ENCODE assay signal across 9 cellular contexts in genomic region chr11:46295996-46296519, GRCh38. TPM values are rescaled to one million over a fixed set of nuclear protein-coding genes. Genes with fewer than 3 reads are reported as not detected.
A peak's percentile ranks its signal among the peaks of the same experiment; 100 is the strongest.
DNase-seq lines count a peak whose midpoint lies in the region; ATAC-seq, FAIRE-seq and TF ChIP-seq lines count a peak whose summit lies in the region.
"Had no signal": no experiment of that assay in that cellular context is flagged by ENCODE, and none has a peak within 500 bp of the region (broad histone marks: within the 10 kb centered on the region; RNA-seq: fewer than 3 reads in every experiment).

No MANE protein-coding gene starts in this region.

- H3K4me3 ChIP-seq in GM12878 (peak overlapping the region; percentile 54; the same call in 1 of the 2 replicates), left lung (peak overlapping the region; percentile 40 to 48), suprapubic skin (peak overlapping the region; percentile 49)

- no peak overlapping the region for H3K9ac ChIP-seq in GM12878 (ENCODE audit: control insufficient read depth, insufficient read depth, low read length)

- no peaks in the 10 kb centered on the region for H4K20me1 ChIP-seq in GM12878 (ENCODE audit: control insufficient read depth, insufficient read depth)

- WGBS in GM12878 (ENCODE audit: insufficient coverage, insufficient replicate concordance, low lambda C conversion rate, missing lambda C conversion rate), result 36% methylated on average over 21 of the region's 21 CpGs
- 9% methylated on average over 21 of the region's 21 CpGs for WGBS in suprapubic skin

- TF ChIP-seq CTCF in GM12878 (IDR thresholded peaks at IDR 0.05 in 2 of 3, conservative IDR thresholded peaks at IDR 0.05 in 1 of 3; ENCODE audit: control insufficient read depth in 2 of 3, extremely low read depth in 1 of 3, insufficient read depth in 1 of 3, low read depth in 3 of 3, low read length in 3 of 3) (no peak), left lung (IDR thresholded peaks at IDR 0.05) (no peak), suprapubic skin (IDR thresholded peaks at IDR 0.05) (no peak)

- no peaks in the 10 kb centered on the region for H3K9me3 Mint-ChIP-seq in T-helper 2 cell treated with Interferon-gamma antibody and Interleukin-4, amounts not matched to agents 5 μg/mL and 100 μg/mL, for 36 hours

- no peaks in the 10 kb centered on the region; a peak in 2 of 4 replicates for H3K27me3 ChIP-seq in GM12878 (replicated peaks in 1 of 2; ENCODE audit: control insufficient read depth in 2 of 2, insufficient read depth in 2 of 2, low read length in 1 of 2)
- H3K27me3 ChIP-seq in left lung, result peaks cover 0 to 33% of the 10 kb centered on the region in 2 donors
- peaks cover 5% of the 10 kb centered on the region for H3K27me3 ChIP-seq in suprapubic skin

- no peak overlapping the region for H3K27ac Mint-ChIP-seq in T-helper 2 cell treated with Interferon-gamma antibody and Interleukin-4, amounts not matched to agents 5 μg/mL and 100 μg/mL, for 36 hours

- POLR2A ChIA-PET in GM12878 (lab: Charles Lee), result no interaction called here

- no peak for FAIRE-seq in GM12878 (lab: Jason Lieb, UNC)

- no peaks in the 10 kb centered on the region for H3K36me3 Mint-ChIP-seq in T-helper 2 cell treated with Interferon-gamma antibody and Interleukin-4, amounts not matched to agents 5 μg/mL and 100 μg/mL, for 36 hours (ENCODE audit: low read depth)

- in situ Hi-C loops in GM12878 (cut with MboI), result no loop called here

- ATAC-seq in GM12878 (no peak), left lung (no peak)

- RAD21 ChIA-PET in GM12878 (lab: Charles Lee; ENCODE audit: unreplicated experiment), result interaction anchor here (0.7 to 3.1 kb wide), 3 partner anchors 10 to 53 kb away, joined by 3 to 15 read pairs (median 3); no protein-coding TSS in a partner anchor

- H3K27ac ChIP-seq in GM12878 (ENCODE audit: control insufficient read depth, insufficient read depth) (no peak overlapping the region), left lung (peak overlapping the region in 1 of 2 donors; percentile 56), suprapubic skin (peak overlapping the region; percentile 28)

- H3K27me3 Mint-ChIP-seq in T-helper 2 cell treated with Interferon-gamma antibody and Interleukin-4, amounts not matched to agents 5 μg/mL and 100 μg/mL, for 36 hours (ENCODE audit: low read depth), result peaks cover 40% of the 10 kb centered on the region

- BruUV-seq in GM12878 (replicated peaks; lab: Mats Ljungman, UMichigan), result no TSS peak

- peak overlapping the region; percentile 84 for H3K4me3 Mint-ChIP-seq in T-helper 2 cell treated with Interferon-gamma antibody and Interleukin-4, amounts not matched to agents 5 μg/mL and 100 μg/mL, for 36 hours

- TF ChIP-seq EP300 in GM12878 (IDR thresholded peaks at IDR 0.05; ENCODE audit: borderline replicate concordance in 1 of 2, control insufficient read depth in 1 of 2, low read depth in 2 of 2, low read length in 2 of 2), result no peak
- TF ChIP-seq EP300 in suprapubic skin (IDR thresholded peaks at IDR 0.05), result no peak

- H3K4me2 ChIP-seq in GM12878 (ENCODE audit: control insufficient read depth, insufficient read depth), result peak overlapping the region; percentile 66

- intact Hi-C loops in GM12878 (cut with micrococcal nuclease; ENCODE audit: unreplicated experiment), result no loop called here
- intact Hi-C loops in left lung (cut with DNase I), result no loop called here

- no peak for DNase-seq in T-helper 2 cell treated with Interferon-gamma antibody and Interleukin-4, amounts not matched to agents 5 μg/mL and 100 μg/mL, for 36 hours (ENCODE audit: low spot score)
- DNase-seq in T-helper 2 cell (no peak), GM12878 (ENCODE audit: low read depth, low spot score) (no peak), left lung (no peak), suprapubic skin (ENCODE audit: low spot score in 2 of 2) (no peak), SW480 (ENCODE audit: low spot score) (no peak), NCI-H446 treated with DMSO at 0.1 percent for 48 hours (lab: John Stamatoyannopoulos, UW) (no peak), HPDE6-E6E7 (ENCODE audit: extremely low spot score) (no peak)
- DNase-seq: NCI-H187 treated with DMSO at 0.1 percent for 48 hours had no signal

- H3K36me3 ChIP-seq in GM12878 (ENCODE audit: control insufficient read depth in 2 of 2, insufficient read depth in 2 of 2, low read length in 1 of 2), result no peaks in the 10 kb centered on the region
- no peaks in the 10 kb centered on the region for H3K36me3 ChIP-seq in left lung
- H3K36me3 ChIP-seq in suprapubic skin, result no peaks in the 10 kb centered on the region

- H2AFZ ChIP-seq in GM12878 (ENCODE audit: control insufficient read depth, low read depth, low read length), result peak overlapping the region; percentile 70

- SMC1A ChIA-PET in GM12878 (lab: Charles Lee; ENCODE audit: uncharacterized antibody, unreplicated experiment), result interaction anchor here (0.8 to 1.9 kb wide), 3 partner anchors 9 to 53 kb away, joined by 3 to 4 read pairs (median 3); no protein-coding TSS in a partner anchor

- H3K9me3 ChIP-seq in GM12878 (replicated peaks; ENCODE audit: control insufficient read depth, insufficient read depth, low read length) (no peaks in the 10 kb centered on the region), left lung (no peaks in the 10 kb centered on the region), suprapubic skin (no peaks in the 10 kb centered on the region)

- TF ChIP-seq POLR2A in GM12878 (IDR thresholded peaks at IDR 0.05; ENCODE audit: low read depth, low read length), result no peak
- no peak for TF ChIP-seq POLR2A in suprapubic skin (IDR thresholded peaks at IDR 0.05)

- peaks cover 5% of the 10 kb centered on the region for H3K4me1 Mint-ChIP-seq in T-helper 2 cell treated with Interferon-gamma antibody and Interleukin-4, amounts not matched to agents 5 μg/mL and 100 μg/mL, for 36 hours (ENCODE audit: low read depth)

- H3K79me2 ChIP-seq in GM12878 (ENCODE audit: control insufficient read depth, insufficient read depth, low read length), result no peaks in the 10 kb centered on the region

- H3K4me1 ChIP-seq in GM12878 (ENCODE audit: control insufficient read depth, insufficient read depth, low read length), result peaks cover 22% of the 10 kb centered on the region
- H3K4me1 ChIP-seq in left lung, result peaks cover 37 to 49% of the 10 kb centered on the region in 2 donors
- H3K4me1 ChIP-seq in suprapubic skin, result peaks cover 55% of the 10 kb centered on the region

- CTCF ChIA-PET in GM12878 (lab: Yijun Ruan, JAX), result interaction anchor here (1.1 to 2.4 kb wide), 8 partner anchors 12 to 345 kb away, joined by 3 to 9 read pairs (median 3); no protein-coding TSS in a partner anchor

- no peak for TF ChIP-seq RAD21 in GM12878 (IDR thresholded peaks at IDR 0.05; ENCODE audit: insufficient read depth, low read depth, low read length)

TF ChIP-seq in GM12878, 131 proteins besides CTCF, POLR2A, EP300 and RAD21 (continues in another document):
- no peak for TF ChIP-seq ZNF24 (IDR thresholded peaks at IDR 0.05)

RNA-seq across cellular contexts. Expression of gene CREB3L1, which starts 18.6 kb away (rescaled TPM):
- 3.5 and 4.3 TPM in 2 replicates for total RNA-seq in GM12878 (2013; cell fraction: nucleolus; rRNA removed)
- total RNA-seq in GM12878 (2014; rRNA removed) (0.11 and 1.2 TPM in 2 replicates), GM12878 (2014; rRNA removed; fragmentation: Illumina TruSeq; extraction: Trizol) (0.04 TPM in 1 of 2 replicates, not detected in the other), GM12878 (2021) (1.0 and 1.4 TPM in 2 replicates), left lung (10 to 100 TPM; 40.5 to 59.3 TPM), suprapubic skin (1 to 10 TPM in 2 of 4 donors, under 1 TPM in 2; 0.79 to 2.3 (median 1.5) TPM)
- 0.91 TPM for polyA plus RNA-seq in GM12878 (2011; ENCODE audit: low read depth)
- polyA plus RNA-seq in GM12878 (2011; rRNA removed) (0.18 and 0.26 TPM in 2 replicates), GM12878 (2014; fragmentation: Illumina TruSeq; extraction: Trizol) (0.25 and 0.28 TPM in 2 replicates), GM12878 (2014; fragmentation: Nextera tagmentation; extraction: Ambion mirVana) (under 1 TPM; 0.03 to 0.13 TPM), GM12878 (2014; rRNA removed) (0.20 and 0.28 TPM in 2 replicates), GM12878 (2016; fragmentation: Nextera tagmentation; extraction: Ambion mirVana) (under 1 TPM; 0.24 to 0.27 TPM)
- polyA plus RNA-seq in GM12878 (2011; cell fraction: cytosol; rRNA removed), result 0.20 and 0.30 TPM in 2 replicates
- 0.37 and 0.75 TPM in 2 replicates for polyA plus RNA-seq in GM12878 (2011; cell fraction: nucleus; rRNA removed)
- 2.7 and 3.3 TPM in 2 replicates for polyA plus RNA-seq in GM12878 (2012)
- 0.31 and 0.37 TPM in 2 replicates for polyA minus RNA-seq in GM12878 (2011; rRNA and poly(A)+ RNA removed)
- polyA minus RNA-seq in GM12878 (2011; cell fraction: cytosol; rRNA and poly(A)+ RNA removed), result 0.94 and 2.4 TPM in 2 replicates
- 0.36 and 0.67 TPM in 2 replicates for polyA minus RNA-seq in GM12878 (2011; cell fraction: nucleus; rRNA and poly(A)+ RNA removed)

RNA-seq across cellular contexts. Expression of gene DGKZ, which starts 51.2 kb away (rescaled TPM):
- 125 and 130 TPM in 2 replicates for total RNA-seq in GM12878 (2013; cell fraction: nucleolus; rRNA removed)
- total RNA-seq in GM12878 (2014; rRNA removed) (59.0 and 67.4 TPM in 2 replicates), GM12878 (2014; rRNA removed; fragmentation: Illumina TruSeq; extraction: Trizol) (17.5 and 22.3 TPM in 2 replicates), GM12878 (2021) (69.3 and 78.4 TPM in 2 replicates), left lung (10 to 100 TPM; 40.5 to 65.1 TPM), suprapubic skin (10 to 100 TPM; 60.5 to 91.0 (median 73.4) TPM)
- 16.5 TPM for polyA plus RNA-seq in GM12878 (2011; ENCODE audit: low read depth)
- polyA plus RNA-seq in GM12878 (2011; rRNA removed) (16.5 and 35.2 TPM in 2 replicates), GM12878 (2014; fragmentation: Illumina TruSeq; extraction: Trizol) (8.3 and 29.0 TPM in 2 replicates), GM12878 (2014; fragmentation: Nextera tagmentation; extraction: Ambion mirVana) (1 to 10 TPM in 1 of 2 experiments, under 1 TPM in 1; 0.50 to 1.6 TPM), GM12878 (2014; rRNA removed) (68.4 and 78.5 TPM in 2 replicates), GM12878 (2016; fragmentation: Nextera tagmentation; extraction: Ambion mirVana) (10 to 100 TPM; 43.7 to 44.6 TPM)
- 68.4 and 86.8 TPM in 2 replicates for polyA plus RNA-seq in GM12878 (2011; cell fraction: cytosol; rRNA removed)
- 403 and 444 TPM in 2 replicates for polyA plus RNA-seq in GM12878 (2011; cell fraction: nucleus; rRNA removed)
- polyA plus RNA-seq in GM12878 (2012), result 43.3 and 52.1 TPM in 2 replicates
- polyA minus RNA-seq in GM12878 (2011; rRNA and poly(A)+ RNA removed), result 36.9 and 81.4 TPM in 2 replicates
- 26.5 and 41.5 TPM in 2 replicates for polyA minus RNA-seq in GM12878 (2011; cell fraction: cytosol; rRNA and poly(A)+ RNA removed)
- 67.3 and 115 TPM in 2 replicates for polyA minus RNA-seq in GM12878 (2011; cell fraction: nucleus; rRNA and poly(A)+ RNA removed)

Comparison
In these comparisons a context has a peak if more than half of its experiments do, and no peak if none do; other contexts are left out.
1. RNA of gene CREB3L1, which starts 18.6 kb away (total RNA-seq): 40.5 to 59.3 TPM in left lung; 0.79 to 2.3 TPM in suprapubic skin and 0.04 to 4.3 TPM in GM12878; every median in the first group is over 4 times any median in the second.
2. Peak in every context shown above with its lines, with median percentiles within 50 percentile points of each other: H3K4me3 ChIP-seq.